ENCODE assay signal across 15 cellular contexts in the genomic region with DNA sequence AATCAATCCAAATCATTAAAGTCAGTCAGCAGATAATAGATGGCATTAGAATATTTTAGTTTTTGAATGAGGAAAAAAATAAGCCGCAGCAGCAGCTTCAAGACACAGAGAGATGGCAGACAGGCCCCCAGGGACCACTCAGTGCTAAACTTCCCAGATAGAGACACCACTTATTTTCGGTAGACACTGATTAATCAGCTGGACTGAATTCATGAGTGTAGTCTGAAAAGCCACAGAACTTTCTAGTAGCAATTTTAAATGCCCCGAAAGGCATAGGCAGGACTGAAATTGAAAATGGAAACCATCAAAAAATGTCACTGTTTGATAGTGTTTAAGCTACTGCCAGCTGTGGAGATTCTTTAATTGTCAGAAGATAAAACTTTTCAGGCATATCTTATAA. TPM values are rescaled to one million over a fixed set of nuclear protein-coding genes. Genes with fewer than 3 reads are reported as not detected.
DNase-seq lines count a peak whose midpoint lies in the region; ATAC-seq lines count a peak whose summit lies in the region.
"Had no signal": no experiment of that assay in that cellular context is flagged by ENCODE, and none has a peak within 500 bp of the region (broad histone marks: within the 10 kb centered on the region; RNA-seq: fewer than 3 reads in every experiment).

No MANE protein-coding gene starts in this region.

- no peak for ATAC-seq in activated T-cell treated with anti-CD3 and anti-CD28 coated beads, Interleukin-2, amount 50 U/mL, for 72 hours (replicated peaks in 1 of 2)
- ATAC-seq in GM21717 (IDR thresholded peaks at IDR 0.05; ENCODE audit: unreplicated experiment) (peak; percentile 61), HG03175 (IDR thresholded peaks at IDR 0.05; ENCODE audit: unreplicated experiment) (peak; percentile 51)
- no peak for ATAC-seq in stimulated activated effector memory CD8-positive, alpha-beta T cell treated with anti-CD3 and anti-CD28 coated beads, Interleukin-12 subunit alpha, Interleukin-12 subunit beta, amount 100 ng/mL, for 72 hours

- DNase-seq in activated T-cell treated with anti-CD3 and anti-CD28 coated beads, Interleukin-2, amount 50 U/mL, for 72 hours = no peak
- DNase-seq in activated T-cell treated with anti-CD3 and anti-CD28 coated beads for 4 hours (no peak), HK-2 (ENCODE audit: unreplicated experiment) (no peak), NCI-H1105 (lab: John Stamatoyannopoulos, UW) (no peak)
- DNase-seq in stimulated activated effector memory CD8-positive, alpha-beta T cell treated with anti-CD3 and anti-CD28 coated beads, Interleukin-12 subunit alpha, Interleukin-12 subunit beta, amount 100 ng/mL, for 72 hours (ENCODE audit: low spot score in 2 of 2) = peak in 1 of 2 donors; percentile 26
- DNase-seq in T-helper 2 cell treated with Interferon-gamma antibody and Interleukin-4, amounts not matched to agents 5 μg/mL and 100 μg/mL, for 36 hours (ENCODE audit: low spot score) = no peak
- DNase-seq: amygdala, NCI-H1105 treated with DMSO at 0.1 percent for 48 hours, NCI-H524 treated with DMSO at 0.1 percent for 48 hours, RPMI8226, T-helper 9 cell had no signal

- H3K4me1 Mint-ChIP-seq in activated T-cell treated with anti-CD3 and anti-CD28 coated beads, Interleukin-2, amount 50 U/mL, for 72 hours (ENCODE audit: low read depth) = peaks cover 21% of the 10 kb centered on the region
- peaks cover 16% of the 10 kb centered on the region for H3K4me1 Mint-ChIP-seq in stimulated activated effector memory CD8-positive, alpha-beta T cell treated with anti-CD3 and anti-CD28 coated beads, Interleukin-12 subunit alpha, Interleukin-12 subunit beta, amount 100 ng/mL, for 72 hours
- H3K4me1 Mint-ChIP-seq in T-helper 2 cell treated with Interferon-gamma antibody and Interleukin-4, amounts not matched to agents 5 μg/mL and 100 μg/mL, for 36 hours (ENCODE audit: low read depth) = peaks cover 11% of the 10 kb centered on the region

- no peaks in the 10 kb centered on the region for H3K27me3 Mint-ChIP-seq in activated T-cell treated with anti-CD3 and anti-CD28 coated beads, Interleukin-2, amount 50 U/mL, for 72 hours (ENCODE audit: low read depth)
- no peaks in the 10 kb centered on the region for H3K27me3 Mint-ChIP-seq in T-helper 2 cell treated with Interferon-gamma antibody and Interleukin-4, amounts not matched to agents 5 μg/mL and 100 μg/mL, for 36 hours (ENCODE audit: low read depth)

- H3K4me3 Mint-ChIP-seq in activated T-cell treated with anti-CD3 and anti-CD28 coated beads, Interleukin-2, amount 50 U/mL, for 72 hours = no peak overlapping the region
- H3K4me3 Mint-ChIP-seq in stimulated activated effector memory CD8-positive, alpha-beta T cell treated with anti-CD3 and anti-CD28 coated beads, Interleukin-12 subunit alpha, Interleukin-12 subunit beta, amount 100 ng/mL, for 72 hours = no peak overlapping the region
- no peak overlapping the region for H3K4me3 Mint-ChIP-seq in T-helper 2 cell treated with Interferon-gamma antibody and Interleukin-4, amounts not matched to agents 5 μg/mL and 100 μg/mL, for 36 hours

- peak overlapping the region; percentile 33 for H3K27ac Mint-ChIP-seq in activated T-cell treated with anti-CD3 and anti-CD28 coated beads, Interleukin-2, amount 50 U/mL, for 72 hours
- peak overlapping the region; percentile 50 for H3K27ac Mint-ChIP-seq in stimulated activated effector memory CD8-positive, alpha-beta T cell treated with anti-CD3 and anti-CD28 coated beads, Interleukin-12 subunit alpha, Interleukin-12 subunit beta, amount 100 ng/mL, for 72 hours
- no peak overlapping the region for H3K27ac Mint-ChIP-seq in T-helper 2 cell treated with Interferon-gamma antibody and Interleukin-4, amounts not matched to agents 5 μg/mL and 100 μg/mL, for 36 hours

- peaks cover 1 to 9% of the 10 kb centered on the region in 2 donors for H3K36me3 Mint-ChIP-seq in activated T-cell treated with anti-CD3 and anti-CD28 coated beads, Interleukin-2, amount 50 U/mL, for 72 hours (ENCODE audit: insufficient read depth in 2 of 2)
- peaks cover 74% of the 10 kb centered on the region for H3K36me3 Mint-ChIP-seq in stimulated activated effector memory CD8-positive, alpha-beta T cell treated with anti-CD3 and anti-CD28 coated beads, Interleukin-12 subunit alpha, Interleukin-12 subunit beta, amount 100 ng/mL, for 72 hours
- H3K36me3 Mint-ChIP-seq in T-helper 2 cell treated with Interferon-gamma antibody and Interleukin-4, amounts not matched to agents 5 μg/mL and 100 μg/mL, for 36 hours (ENCODE audit: low read depth) = peaks cover 19% of the 10 kb centered on the region

- no peaks in the 10 kb centered on the region for H3K9me3 Mint-ChIP-seq in activated T-cell treated with anti-CD3 and anti-CD28 coated beads, Interleukin-2, amount 50 U/mL, for 72 hours
- H3K9me3 Mint-ChIP-seq in stimulated activated effector memory CD8-positive, alpha-beta T cell treated with anti-CD3 and anti-CD28 coated beads, Interleukin-12 subunit alpha, Interleukin-12 subunit beta, amount 100 ng/mL, for 72 hours = no peaks in the 10 kb centered on the region
- H3K9me3 Mint-ChIP-seq in T-helper 2 cell treated with Interferon-gamma antibody and Interleukin-4, amounts not matched to agents 5 μg/mL and 100 μg/mL, for 36 hours = no peaks in the 10 kb centered on the region

RNA-seq across cellular contexts. Expression of a gene that starts 3.1 kb away (rescaled TPM):
- total RNA-seq in activated T-cell treated with anti-CD3 and anti-CD28 coated beads, Interleukin-2, amount 50 U/mL, for 72 hours = not detected
- total RNA-seq: mesenteric fat pad, osteocyte had no signal

RNA-seq across cellular contexts. Expression of a gene that starts 53.6 kb away (rescaled TPM):
- total RNA-seq in activated T-cell treated with anti-CD3 and anti-CD28 coated beads, Interleukin-2, amount 50 U/mL, for 72 hours = 10 to 100 TPM; 37.0 to 41.3 TPM

Comparison
In these comparisons a context has a peak if more than half of its experiments do, and no peak if none do; other contexts are left out.
1. ATAC-seq: peak in GM21717 (single experiment) and HG03175 (single experiment); none in activated T-cell treated with anti-CD3 and anti-CD28 coated beads, Interleukin-2, amount 50 U/mL, for 72 hours (0 of 2) and stimulated activated effector memory CD8-positive, alpha-beta T cell treated with anti-CD3 and anti-CD28 coated beads, Interleukin-12 subunit alpha, Interleukin-12 subunit beta, amount 100 ng/mL, for 72 hours (single experiment).